Comparison of ENCODE assay signal across 8 cellular contexts in genomic region chr13:76879211-76879875, GRCh38. TPM values are rescaled to one million over a fixed set of nuclear protein-coding genes. Genes with fewer than 3 reads are reported as not detected.
DNase-seq lines count a peak whose midpoint lies in the region; ATAC-seq and TF ChIP-seq lines count a peak whose summit lies in the region.

No MANE protein-coding gene starts in this region.

- H3K9me2 ChIP-seq in hepatocyte (replicated peaks; ENCODE audit: insufficient read depth) = no peaks in the 10 kb centered on the region

- peaks cover 2% of the 10 kb centered on the region for H3K36me3 Mint-ChIP-seq in activated naive CD4-positive, alpha-beta T cell treated with anti-CD3 and anti-CD28 coated beads, Interleukin-2, amount 50 U/mL, for 24 hours

- peaks cover 12% of the 10 kb centered on the region for H4K20me1 ChIP-seq in hepatocyte (ENCODE audit: insufficient read depth, poor library complexity, severe bottlenecking)

- peak overlapping the region; percentile 80 for H3K27ac Mint-ChIP-seq in activated naive CD4-positive, alpha-beta T cell treated with anti-CD3 and anti-CD28 coated beads, Interleukin-2, amount 50 U/mL, for 24 hours

- H3K4me3 Mint-ChIP-seq in activated naive CD4-positive, alpha-beta T cell treated with anti-CD3 and anti-CD28 coated beads, Interleukin-2, amount 50 U/mL, for 24 hours = peak overlapping the region; percentile 68

- no peaks in the 10 kb centered on the region for H3K27me3 ChIP-seq in hepatocyte

- H2AFZ ChIP-seq in hepatocyte = peak overlapping the region; percentile 28

- H3K4me2 ChIP-seq in hepatocyte = peak overlapping the region; percentile 17

- WGBS in hepatocyte (ENCODE audit: low lambda C conversion rate, missing lambda C conversion rate) = 73% methylated on average over 8 of the region's 8 CpGs

- DNase-seq in RPMI7951 (ENCODE audit: low read depth) (peak; percentile 82), hepatocyte (ENCODE audit: low spot score) (peak; percentile 33), NCI-H2227 (lab: John Stamatoyannopoulos, UW; ENCODE audit: unreplicated experiment) (no peak), NCI-H1436 treated with DMSO at 0.1 percent for 48 hours (lab: John Stamatoyannopoulos, UW) (no peak)
- peak; percentile 66 for DNase-seq in stimulated activated CD4-positive, alpha-beta T cell treated with anti-CD3 and anti-CD28 coated beads, Interleukin-2, amount 100 ng/mL, for 4 hours (ENCODE audit: low read depth)

- H3K9me3 Mint-ChIP-seq in activated naive CD4-positive, alpha-beta T cell treated with anti-CD3 and anti-CD28 coated beads, Interleukin-2, amount 50 U/mL, for 24 hours = no peaks in the 10 kb centered on the region

- no peak for TF ChIP-seq CTCF in hepatocyte (IDR thresholded peaks at IDR 0.05; ENCODE audit: poor library complexity)

- H3K4me1 ChIP-seq in hepatocyte (ENCODE audit: insufficient read depth) = peaks cover 4% of the 10 kb centered on the region

- peaks cover 46% of the 10 kb centered on the region for H3K4me1 Mint-ChIP-seq in activated naive CD4-positive, alpha-beta T cell treated with anti-CD3 and anti-CD28 coated beads, Interleukin-2, amount 50 U/mL, for 24 hours

- no peak overlapping the region for H3K4me3 ChIP-seq in hepatocyte

- peak; percentile 94 for ATAC-seq in GM18508 (IDR thresholded peaks at IDR 0.05; ENCODE audit: insufficient read depth, unreplicated experiment)
- ATAC-seq in HG02943 (IDR thresholded peaks at IDR 0.05; ENCODE audit: low read depth, unreplicated experiment) = peak; percentile 96

- H3K36me3 ChIP-seq in hepatocyte (replicated peaks; ENCODE audit: insufficient read depth, low read depth) = no peaks in the 10 kb centered on the region

- no peaks in the 10 kb centered on the region for H3K27me3 Mint-ChIP-seq in activated naive CD4-positive, alpha-beta T cell treated with anti-CD3 and anti-CD28 coated beads, Interleukin-2, amount 50 U/mL, for 24 hours

- no peaks in the 10 kb centered on the region for H3K9me3 ChIP-seq in hepatocyte (ENCODE audit: low read depth)

- peaks cover 33% of the 10 kb centered on the region for H3K79me2 ChIP-seq in hepatocyte

- H3K27ac ChIP-seq in hepatocyte = peak overlapping the region; percentile 31

RNA-seq across cellular contexts. Expression of gene KCTD12, which starts 6.9 kb away (rescaled TPM):
- 16.2 and 18.5 TPM in 2 replicates for total RNA-seq in RPMI7951 (2014; rRNA removed; shearing (Covaris generic))
- total RNA-seq in hepatocyte = 62.8 and 70.5 TPM in 2 replicates
- 7.7 and 9.1 TPM in 2 replicates for polyA plus RNA-seq in hepatocyte

Comparison
In these comparisons a context has a peak if more than half of its experiments do, and no peak if none do; other contexts are left out.
1. DNase-seq: peak in RPMI7951 (single experiment), hepatocyte (single experiment) and stimulated activated CD4-positive, alpha-beta T cell treated with anti-CD3 and anti-CD28 coated beads, Interleukin-2, amount 100 ng/mL, for 4 hours (single experiment); none in NCI-H2227 (single experiment) and NCI-H1436 treated with DMSO at 0.1 percent for 48 hours (single experiment).